In the genomic region with DNA sequence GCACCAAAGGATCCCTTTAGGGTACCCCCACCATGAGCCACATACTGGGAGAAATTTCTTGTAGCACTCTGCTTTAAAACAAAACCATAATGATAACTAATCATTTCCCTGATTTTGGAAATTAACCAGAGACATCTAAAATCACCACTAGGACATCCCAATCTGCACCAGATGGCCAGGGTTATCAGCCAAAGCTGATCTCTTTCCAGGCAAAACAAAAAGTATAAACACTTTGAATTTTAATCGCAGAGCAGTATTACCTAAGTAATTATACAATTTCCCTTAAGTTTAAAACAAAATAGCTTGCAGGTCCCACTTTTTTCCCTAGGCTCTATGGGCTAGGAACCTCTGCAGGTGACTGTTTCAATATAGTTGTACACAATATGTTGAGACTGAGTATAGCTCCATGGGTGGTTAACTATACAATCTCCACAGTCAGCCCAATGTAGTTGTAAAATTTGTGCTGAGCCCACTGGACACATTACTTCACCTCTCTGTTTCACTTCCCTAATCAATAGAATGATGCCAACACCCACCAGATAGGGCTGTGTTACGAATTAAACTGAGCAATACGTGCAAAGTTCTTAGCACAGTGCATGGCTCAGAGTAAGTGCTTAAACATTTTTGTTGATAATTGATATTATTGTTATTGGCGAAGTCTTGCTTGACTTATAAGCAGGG, we compare ENCODE assay signal across 16 cellular contexts. TPM values are rescaled to one million over a fixed set of nuclear protein-coding genes. Genes with fewer than 3 reads are reported as not detected.
DNase-seq lines count a peak whose midpoint lies in the region; ATAC-seq and TF ChIP-seq lines count a peak whose summit lies in the region.
"Had no signal": no experiment of that assay in that cellular context is flagged by ENCODE, and none has a peak within 500 bp of the region (broad histone marks: within the 10 kb centered on the region; RNA-seq: fewer than 3 reads in every experiment).

No MANE protein-coding gene starts in this region.

- H3K27me3 ChIP-seq in osteoblast (ENCODE audit: insufficient read depth, low read length), result no peaks in the 10 kb centered on the region
- H3K27me3 ChIP-seq: SJSA1 had no signal

- peak; percentile 8 for ATAC-seq in stimulated activated memory B cell treated with anti-CD40 and anti-IgM and Interleukin-4, amounts not matched to agents 10 μg/mL and 1 μg/mL and 100 μg/mL, for 72 hours
- no peak for ATAC-seq in activated naive CD8-positive, alpha-beta T cell treated with anti-CD3 and anti-CD28 coated beads, Interleukin-2, amount 50 U/mL, for 24 hours

- H4K20me1 ChIP-seq in osteoblast (ENCODE audit: insufficient read depth, low read length), result no peaks in the 10 kb centered on the region

- TF ChIP-seq CTCF in osteoblast (IDR thresholded peaks at IDR 0.05; ENCODE audit: extremely low read depth, low read depth, low read length), result no peak

- intact Hi-C loops in activated T-helper 2 cell treated with anti-CD3 and anti-CD28 coated beads, Interferon-gamma antibody, Interleukin-2, Interleukin-4, amounts not matched to agents 10 μg/mL and 5 μg/mL and 100 μg/mL, durations not matched to agents 14 hours and 24 hours and 36 hours (cut with micrococcal nuclease), result no loop called here

- H3K27ac ChIP-seq in osteoblast (ENCODE audit: low read depth, low read length), result no peak overlapping the region
- H3K27ac ChIP-seq: A549, SJSA1 had no signal

- DNase-seq in SIG-M5 treated with dmso at 0.1 percent for 504 hours (lab: John Stamatoyannopoulos, UW; ENCODE audit: unreplicated experiment) (peak; percentile 29), SIG-M5 (lab: John Stamatoyannopoulos, UW) (no peak), MV-4-11 (lab: John Stamatoyannopoulos, UW) (peak; percentile 58), cerebellar cortex (ENCODE audit: low spot score) (peak; percentile 29), osteoblast (ENCODE audit: insufficient read length, low spot score, missing footprints) (no peak)
- DNase-seq in activated T-helper 2 cell treated with anti-CD3 and anti-CD28 coated beads, Interferon-gamma antibody, Interleukin-2, Interleukin-4, amounts not matched to agents 10 μg/mL and 5 μg/mL and 100 μg/mL, durations not matched to agents 14 hours and 24 hours and 36 hours (ENCODE audit: low spot score), result no peak
- no peak for DNase-seq in activated naive CD8-positive, alpha-beta T cell treated with anti-CD3 and anti-CD28 coated beads, Interleukin-2, amount 50 U/mL, for 24 hours
- DNase-seq: Karpas-422, NCI-H146, NCI-H774, OCI-M1, RPMI8226 had no signal

- no peak overlapping the region for H3K27ac Mint-ChIP-seq in stimulated activated memory B cell treated with anti-CD40 and anti-IgM and Interleukin-4, amounts not matched to agents 10 μg/mL and 1 μg/mL and 100 μg/mL, for 72 hours
- H3K27ac Mint-ChIP-seq in activated T-helper 2 cell treated with anti-CD3 and anti-CD28 coated beads, Interferon-gamma antibody, Interleukin-2, Interleukin-4, amounts not matched to agents 10 μg/mL and 5 μg/mL and 100 μg/mL, durations not matched to agents 14 hours and 24 hours and 36 hours, result no peak overlapping the region
- no peak overlapping the region for H3K27ac Mint-ChIP-seq in activated naive CD8-positive, alpha-beta T cell treated with anti-CD3 and anti-CD28 coated beads, Interleukin-2, amount 50 U/mL, for 24 hours
- H3K27ac Mint-ChIP-seq: CD14-positive monocyte had no signal

- H3K9me3 Mint-ChIP-seq in stimulated activated memory B cell treated with anti-CD40 and anti-IgM and Interleukin-4, amounts not matched to agents 10 μg/mL and 1 μg/mL and 100 μg/mL, for 72 hours, result peaks cover 11% of the 10 kb centered on the region
- peaks cover 10% of the 10 kb centered on the region for H3K9me3 Mint-ChIP-seq in activated T-helper 2 cell treated with anti-CD3 and anti-CD28 coated beads, Interferon-gamma antibody, Interleukin-2, Interleukin-4, amounts not matched to agents 10 μg/mL and 5 μg/mL and 100 μg/mL, durations not matched to agents 14 hours and 24 hours and 36 hours
- peaks cover 13% of the 10 kb centered on the region for H3K9me3 Mint-ChIP-seq in activated naive CD8-positive, alpha-beta T cell treated with anti-CD3 and anti-CD28 coated beads, Interleukin-2, amount 50 U/mL, for 24 hours

- H3K36me3 Mint-ChIP-seq in stimulated activated memory B cell treated with anti-CD40 and anti-IgM and Interleukin-4, amounts not matched to agents 10 μg/mL and 1 μg/mL and 100 μg/mL, for 72 hours, result peaks cover 8% of the 10 kb centered on the region
- H3K36me3 Mint-ChIP-seq in activated T-helper 2 cell treated with anti-CD3 and anti-CD28 coated beads, Interferon-gamma antibody, Interleukin-2, Interleukin-4, amounts not matched to agents 10 μg/mL and 5 μg/mL and 100 μg/mL, durations not matched to agents 14 hours and 24 hours and 36 hours (ENCODE audit: low read depth), result no peaks in the 10 kb centered on the region
- H3K36me3 Mint-ChIP-seq in activated naive CD8-positive, alpha-beta T cell treated with anti-CD3 and anti-CD28 coated beads, Interleukin-2, amount 50 U/mL, for 24 hours (ENCODE audit: low read depth), result peaks cover 3% of the 10 kb centered on the region
- H3K36me3 Mint-ChIP-seq: CD14-positive monocyte had no signal

- H3K79me2 ChIP-seq in osteoblast (ENCODE audit: insufficient read depth, low read length), result no peaks in the 10 kb centered on the region

- H3K4me1 ChIP-seq in osteoblast (ENCODE audit: insufficient read depth, low read length), result peaks cover 11% of the 10 kb centered on the region
- H3K4me1 ChIP-seq: SJSA1 had no signal

- no peak overlapping the region for H3K4me3 ChIP-seq in osteoblast (ENCODE audit: insufficient read depth, low read length)
- H3K4me3 ChIP-seq: A549, SJSA1 had no signal

- no peak overlapping the region for H3K4me3 Mint-ChIP-seq in stimulated activated memory B cell treated with anti-CD40 and anti-IgM and Interleukin-4, amounts not matched to agents 10 μg/mL and 1 μg/mL and 100 μg/mL, for 72 hours
- no peak overlapping the region for H3K4me3 Mint-ChIP-seq in activated T-helper 2 cell treated with anti-CD3 and anti-CD28 coated beads, Interferon-gamma antibody, Interleukin-2, Interleukin-4, amounts not matched to agents 10 μg/mL and 5 μg/mL and 100 μg/mL, durations not matched to agents 14 hours and 24 hours and 36 hours (ENCODE audit: low read depth)
- no peak overlapping the region for H3K4me3 Mint-ChIP-seq in activated naive CD8-positive, alpha-beta T cell treated with anti-CD3 and anti-CD28 coated beads, Interleukin-2, amount 50 U/mL, for 24 hours
- H3K4me3 Mint-ChIP-seq: CD14-positive monocyte had no signal

- H3K36me3 ChIP-seq in osteoblast (ENCODE audit: insufficient read depth, low read length), result no peaks in the 10 kb centered on the region
- H3K36me3 ChIP-seq: SJSA1 had no signal

- H3K4me2 ChIP-seq in osteoblast (ENCODE audit: insufficient read depth, low read length), result no peak overlapping the region
- H3K4me2 ChIP-seq: A549 had no signal

- no peaks in the 10 kb centered on the region for H3K9me3 ChIP-seq in osteoblast (ENCODE audit: low read depth, low read length)
- H3K9me3 ChIP-seq: A549, SJSA1 had no signal

- H3K4me1 Mint-ChIP-seq in stimulated activated memory B cell treated with anti-CD40 and anti-IgM and Interleukin-4, amounts not matched to agents 10 μg/mL and 1 μg/mL and 100 μg/mL, for 72 hours, result no peaks in the 10 kb centered on the region
- no peaks in the 10 kb centered on the region for H3K4me1 Mint-ChIP-seq in activated T-helper 2 cell treated with anti-CD3 and anti-CD28 coated beads, Interferon-gamma antibody, Interleukin-2, Interleukin-4, amounts not matched to agents 10 μg/mL and 5 μg/mL and 100 μg/mL, durations not matched to agents 14 hours and 24 hours and 36 hours (ENCODE audit: low read depth)
- no peaks in the 10 kb centered on the region for H3K4me1 Mint-ChIP-seq in activated naive CD8-positive, alpha-beta T cell treated with anti-CD3 and anti-CD28 coated beads, Interleukin-2, amount 50 U/mL, for 24 hours

- no peak overlapping the region for H2AFZ ChIP-seq in osteoblast (ENCODE audit: low read length)

- peaks cover 45% of the 10 kb centered on the region for H3K27me3 Mint-ChIP-seq in stimulated activated memory B cell treated with anti-CD40 and anti-IgM and Interleukin-4, amounts not matched to agents 10 μg/mL and 1 μg/mL and 100 μg/mL, for 72 hours
- no peaks in the 10 kb centered on the region for H3K27me3 Mint-ChIP-seq in activated T-helper 2 cell treated with anti-CD3 and anti-CD28 coated beads, Interferon-gamma antibody, Interleukin-2, Interleukin-4, amounts not matched to agents 10 μg/mL and 5 μg/mL and 100 μg/mL, durations not matched to agents 14 hours and 24 hours and 36 hours (ENCODE audit: low read depth)
- peaks cover 2% of the 10 kb centered on the region for H3K27me3 Mint-ChIP-seq in activated naive CD8-positive, alpha-beta T cell treated with anti-CD3 and anti-CD28 coated beads, Interleukin-2, amount 50 U/mL, for 24 hours

RNA-seq across cellular contexts. Expression of gene NOX5, which starts 0.6 kb away (rescaled TPM):
- 0.21 TPM in 1 of 2 replicates, not detected in the other for total RNA-seq in activated T-helper 2 cell treated with anti-CD3 and anti-CD28 coated beads, Interferon-gamma antibody, Interleukin-2, Interleukin-4, amounts not matched to agents 10 μg/mL and 5 μg/mL and 100 μg/mL, durations not matched to agents 14 hours and 24 hours and 36 hours
- 0.29 and 0.36 TPM in 2 replicates for total RNA-seq in osteoblast
- total RNA-seq: SJSA1 had no signal

Comparison
In these comparisons a context has a peak if more than half of its experiments do, and no peak if none do; other contexts are left out.
1. DNase-seq: peak in SIG-M5 treated with dmso at 0.1 percent for 504 hours (single experiment), MV-4-11 (single experiment) and cerebellar cortex (single experiment); none in SIG-M5 (single experiment), activated T-helper 2 cell treated with anti-CD3 and anti-CD28 coated beads, Interferon-gamma antibody, Interleukin-2, Interleukin-4, amounts not matched to agents 10 μg/mL and 5 μg/mL and 100 μg/mL, durations not matched to agents 14 hours and 24 hours and 36 hours (single experiment), activated naive CD8-positive, alpha-beta T cell treated with anti-CD3 and anti-CD28 coated beads, Interleukin-2, amount 50 U/mL, for 24 hours (single experiment) and osteoblast (single experiment).